In the genomic region with DNA sequence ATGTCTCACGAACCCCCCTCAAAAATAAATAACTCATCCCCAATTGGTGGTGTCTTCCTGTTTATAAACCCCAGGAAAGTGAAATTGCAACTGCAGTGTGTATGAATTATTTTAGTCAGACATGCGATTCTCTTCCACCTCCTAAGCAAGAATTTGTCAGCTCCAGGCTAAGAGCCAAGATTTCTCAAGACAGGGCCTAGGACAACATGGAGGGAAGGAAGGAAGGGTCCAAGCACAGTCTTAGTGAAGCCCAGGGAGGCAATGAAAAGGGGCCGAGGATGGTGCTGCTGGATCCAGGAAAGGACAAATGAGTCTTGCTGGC, we compare ENCODE assay signal across 12 cellular contexts. TPM values are rescaled to one million over a fixed set of nuclear protein-coding genes. Genes with fewer than 3 reads are reported as not detected.
DNase-seq lines count a peak whose midpoint lies in the region; ATAC-seq, FAIRE-seq and TF ChIP-seq lines count a peak whose summit lies in the region.
"Had no signal": no experiment of that assay in that cellular context is flagged by ENCODE, and none has a peak within 500 bp of the region (broad histone marks: within the 10 kb centered on the region; RNA-seq: fewer than 3 reads in every experiment).

No MANE protein-coding gene starts in this region.

- ATAC-seq in activated T-helper 17 cell treated with anti-CD3 and anti-CD28 coated beads, Interleukin-2, amount 50 U/mL, for 72 hours (replicated peaks): no peak
- no peak for ATAC-seq in HG02798 (IDR thresholded peaks at IDR 0.05; ENCODE audit: poor library complexity, unreplicated experiment)
- ATAC-seq: psoas muscle had no signal

- no peak for DNase-seq in AG04450 (ENCODE audit: low read depth, low spot score)
- no peak for DNase-seq in GM12891 (ENCODE audit: insufficient read length, low spot score)
- DNase-seq in left kidney (ENCODE audit: low read depth, low spot score): peak; percentile 41
- no peak for DNase-seq in head of caudate nucleus
- no peak for DNase-seq in medulla oblongata (ENCODE audit: extremely low spot score)
- no peak for DNase-seq in GM20000 (ENCODE audit: low spot score)
- DNase-seq: activated CD4-positive, alpha-beta T cell treated with anti-CD3 and anti-CD28 coated beads, Interleukin-2, amount 50 U/mL, for 48 hours; amniotic stem cell; psoas muscle had no signal

- no peak overlapping the region for H3K4me3 ChIP-seq in AG04450 (ENCODE audit: low read depth, low read length)
- H3K4me3 ChIP-seq: psoas muscle had no signal

- no peak for TF ChIP-seq CTCF in AG04450 (IDR thresholded peaks at IDR 0.05; ENCODE audit: low read depth, low read length)
- TF ChIP-seq CTCF in GM20000 (IDR thresholded peaks at IDR 0.05; ENCODE audit: extremely low read depth, missing control alignments): no peak

- intact Hi-C loops in head of caudate nucleus (cut with DNase I): no loop called here

- H3K9me3 ChIP-seq in AG04450 (ENCODE audit: control insufficient read depth, insufficient read depth, low read length): no peaks in the 10 kb centered on the region
- H3K9me3 ChIP-seq: psoas muscle had no signal

- H3K9me3 Mint-ChIP-seq in activated T-helper 17 cell treated with anti-CD3 and anti-CD28 coated beads, Interleukin-2, amount 50 U/mL, for 72 hours: no peaks in the 10 kb centered on the region

- peaks cover 13% of the 10 kb centered on the region for H3K4me1 Mint-ChIP-seq in activated T-helper 17 cell treated with anti-CD3 and anti-CD28 coated beads, Interleukin-2, amount 50 U/mL, for 72 hours

- CTCF ChIA-PET in AG04450 (lab: Charles Lee): no interaction called here

- no peaks in the 10 kb centered on the region for H3K27me3 ChIP-seq in AG04450 (ENCODE audit: control insufficient read depth, insufficient read depth, low read length)

- H3K4me3 Mint-ChIP-seq in activated T-helper 17 cell treated with anti-CD3 and anti-CD28 coated beads, Interleukin-2, amount 50 U/mL, for 72 hours: peak overlapping the region; percentile 31

- peak; percentile 69 for FAIRE-seq in GM12891 (lab: Jason Lieb, UNC)
- FAIRE-seq: endometrium had no signal

- H3K27me3 Mint-ChIP-seq in activated T-helper 17 cell treated with anti-CD3 and anti-CD28 coated beads, Interleukin-2, amount 50 U/mL, for 72 hours: no peaks in the 10 kb centered on the region

- H3K27ac Mint-ChIP-seq in activated T-helper 17 cell treated with anti-CD3 and anti-CD28 coated beads, Interleukin-2, amount 50 U/mL, for 72 hours: no peak overlapping the region

- POLR2A ChIA-PET in AG04450 (lab: Yijun Ruan, JAX): no interaction called here

- no peaks in the 10 kb centered on the region for H3K36me3 Mint-ChIP-seq in activated T-helper 17 cell treated with anti-CD3 and anti-CD28 coated beads, Interleukin-2, amount 50 U/mL, for 72 hours (ENCODE audit: low read depth)

- no peak for TF ChIP-seq POLR2A in GM12891 (IDR thresholded peaks at IDR 0.05; ENCODE audit: low read depth, low read length)

- H3K27ac ChIP-seq in AG04450 (ENCODE audit: low read depth, low read length): peak overlapping the region; percentile 31
- H3K27ac ChIP-seq: psoas muscle had no signal

TF ChIP-seq in GM12891, 5 proteins besides CTCF, POLR2A, EP300 and RAD21:
- TF ChIP-seq SPI1 (IDR thresholded peaks at IDR 0.05; ENCODE audit: low read depth, low read length) (no peak), TAF1 (IDR thresholded peaks at IDR 0.05; ENCODE audit: low read depth, low read length) (no peak), PAX5 (IDR thresholded peaks at IDR 0.05; ENCODE audit: insufficient read depth, low read length, severe bottlenecking) (no peak), POLR2AphosphoS5 (IDR thresholded peaks at IDR 0.05; ENCODE audit: low read depth, low read length) (no peak), POU2F2 (IDR thresholded peaks at IDR 0.05; ENCODE audit: low read depth, low read length) (no peak)

RNA-seq across cellular contexts. Expression of gene SH3KBP1, which starts 20.0 kb away (rescaled TPM):
- polyA plus RNA-seq in AG04450 (2011; rRNA removed): 30.1 and 36.6 TPM in 2 replicates
- 30.0 and 39.1 TPM in 2 replicates for polyA minus RNA-seq in AG04450 (2011; rRNA and poly(A)+ RNA removed)
- 103 TPM for polyA plus RNA-seq in GM12891 (2012; ENCODE audit: low read depth, missing spikeins)
- total RNA-seq in activated T-helper 17 cell treated with anti-CD3 and anti-CD28 coated beads, Interleukin-2, amount 50 U/mL, for 72 hours: 10 to 100 TPM; 84.5 to 95.8 TPM
